Comparison of ENCODE assay signal across 8 cellular contexts in genomic region chr6:34145161-34146020, GRCh38. TPM values are rescaled to one million over a fixed set of nuclear protein-coding genes. Genes with fewer than 3 reads are reported as not detected.
DNase-seq lines count a peak whose midpoint lies in the region; ATAC-seq and TF ChIP-seq lines count a peak whose summit lies in the region.

No MANE protein-coding gene starts in this region.

- H3K36me3 ChIP-seq in BLaER1 treated with 17β-estradiol and CSF1 and Interleukin-3, amounts not matched to agents 10 nM and 100 nM: no peaks in the 10 kb centered on the region
- H3K36me3 ChIP-seq in IMR-90 (ENCODE audit: control insufficient read depth, insufficient read depth, low read length) (no peaks in the 10 kb centered on the region), esophagus squamous epithelium (no peaks in the 10 kb centered on the region), neural progenitor cell (no peaks in the 10 kb centered on the region), Karpas-422 (ENCODE audit: insufficient read depth, low read length) (no peaks in the 10 kb centered on the region)

- intact Hi-C loops in IMR-90 (cut with micrococcal nuclease) (no loop called here), esophagus squamous epithelium (cut with DNase I) (loop anchor here (10.0 kb wide), 1 partner anchor 91 kb away; no protein-coding TSS in a partner anchor)

- no peak overlapping the region for H3K4ac ChIP-seq in IMR-90 (ENCODE audit: low read depth, low read length)

- H3K9me3 ChIP-seq in BLaER1 treated with 17β-estradiol and CSF1 and Interleukin-3, amounts not matched to agents 10 nM and 100 nM (replicated peaks in 1 of 11): no peaks in the 10 kb centered on the region
- no peaks in the 10 kb centered on the region for H3K9me3 ChIP-seq in IMR-90 (ENCODE audit: control insufficient read depth, insufficient read depth, low read length)
- no peaks in the 10 kb centered on the region for H3K9me3 ChIP-seq in esophagus squamous epithelium
- no peaks in the 10 kb centered on the region for H3K9me3 ChIP-seq in neural progenitor cell (ENCODE audit: low read depth)
- H3K9me3 ChIP-seq in Karpas-422 (ENCODE audit: low read length): no peaks in the 10 kb centered on the region

- no peaks in the 10 kb centered on the region for H3K9me1 ChIP-seq in IMR-90 (ENCODE audit: insufficient read depth, low read length)

- H3K9ac ChIP-seq in BLaER1 treated with 17β-estradiol and CSF1 and Interleukin-3, amounts not matched to agents 10 nM and 100 nM: peak overlapping the region in 9 of 11 experiments; percentile 10 to 54 (median 42); a peak in 12 of 22 replicates
- H3K9ac ChIP-seq in IMR-90 (ENCODE audit: low read depth, low read length): no peak overlapping the region
- H3K9ac ChIP-seq in neural progenitor cell: no peak overlapping the region
- H3K9ac ChIP-seq in Karpas-422 (ENCODE audit: low read length): no peak overlapping the region

- no peak overlapping the region for H3K14ac ChIP-seq in IMR-90 (replicated peaks; ENCODE audit: low read depth, low read length)

- no peak overlapping the region for H2BK20ac ChIP-seq in IMR-90 (ENCODE audit: low read depth, low read length)

- H2AFZ ChIP-seq in IMR-90 (replicated peaks; ENCODE audit: low read length, poor library complexity): peak overlapping the region; percentile 74
- H2AFZ ChIP-seq in neural progenitor cell (replicated peaks): peak overlapping the region; percentile 88
- H2AFZ ChIP-seq in Karpas-422 (ENCODE audit: low read length): no peak overlapping the region

- H3K4me2 ChIP-seq in BLaER1 treated with 17β-estradiol and CSF1 and Interleukin-3, amounts not matched to agents 10 nM and 100 nM: peak overlapping the region; percentile 80 to 97 (median 94)
- peak overlapping the region; percentile 55 for H3K4me2 ChIP-seq in IMR-90 (ENCODE audit: low read depth, low read length)
- peak overlapping the region; percentile 95 for H3K4me2 ChIP-seq in neural progenitor cell
- no peak overlapping the region for H3K4me2 ChIP-seq in Karpas-422 (ENCODE audit: low read depth, low read length, poor library complexity, severe bottlenecking)

- peaks cover 52% of the 10 kb centered on the region for H3K27me3 Mint-ChIP-seq in neural progenitor cell (ENCODE audit: insufficient read depth, low read depth)

- WGBS in IMR-90 (ENCODE audit: extremely low coverage in 2 of 2, insufficient read length in 1 of 2), 2 experiments: 1% methylated on average over 43 of the region's 100 CpGs; no CpG with 5 or more reads in 1 of the 2 experiments
- 0 to 2% methylated on average over 29 to 36 of the region's 100 CpGs for WGBS in esophagus squamous epithelium, 2 donors

- H4K91ac ChIP-seq in IMR-90 (ENCODE audit: insufficient read depth, low read depth, low read length): no peak overlapping the region

- TF ChIP-seq RAD21 in IMR-90 (IDR thresholded peaks at IDR 0.05; ENCODE audit: low read length): no peak

- H3K23ac ChIP-seq in IMR-90 (ENCODE audit: low read depth, low read length): no peak overlapping the region

- H4K8ac ChIP-seq in IMR-90 (ENCODE audit: low read depth in 2 of 2, low read length in 2 of 2): no peak overlapping the region

- CTCF ChIA-PET in IMR-90 (lab: Yijun Ruan, JAX): interaction anchor here (1.1 kb wide), 1 partner anchor 90 kb away, joined by 3 read pairs; no protein-coding TSS in a partner anchor

- H2BK120ac ChIP-seq in IMR-90 (ENCODE audit: low read depth, low read length): no peak overlapping the region

- peaks cover 37% of the 10 kb centered on the region for H3K4me1 Mint-ChIP-seq in neural progenitor cell

- H3K79me2 ChIP-seq in neural progenitor cell (ENCODE audit: low read depth) (no peaks in the 10 kb centered on the region), Karpas-422 (ENCODE audit: low read length) (no peaks in the 10 kb centered on the region)

- TF ChIP-seq CTCF in IMR-90 (conservative IDR thresholded peaks at IDR 0.05; ENCODE audit: low read depth, low read length): no peak
- TF ChIP-seq CTCF in esophagus squamous epithelium (IDR thresholded peaks at IDR 0.05): peak in 1 of 6 experiments; percentile 6
- peak; percentile 12 for TF ChIP-seq CTCF in neural progenitor cell (IDR thresholded peaks at IDR 0.05)

- no peaks in the 10 kb centered on the region for H3K9me2 ChIP-seq in Karpas-422 (replicated peaks; ENCODE audit: insufficient read depth, low read length)

- peaks cover 42% of the 10 kb centered on the region for H3F3A ChIP-seq in neural progenitor cell (ENCODE audit: low read depth)

- H2BK5ac ChIP-seq in IMR-90 (ENCODE audit: low read depth, low read length, poor library complexity, severe bottlenecking): no peak overlapping the region

- H4K5ac ChIP-seq in IMR-90 (ENCODE audit: low read depth, low read length): no peak overlapping the region

- no peaks in the 10 kb centered on the region for H3K9me3 Mint-ChIP-seq in neural progenitor cell

- peak overlapping the region; percentile 81 for H3K4me3 Mint-ChIP-seq in neural progenitor cell

- H3K4me3 ChIP-seq in BLaER1 treated with 17β-estradiol and CSF1 and Interleukin-3, amounts not matched to agents 10 nM and 100 nM: peak overlapping the region; percentile 34 to 66 (median 55)
- H3K4me3 ChIP-seq in IMR-90 (ENCODE audit: insufficient read depth, low read depth, low read length) (peak overlapping the region; percentile 22), esophagus squamous epithelium (peak overlapping the region; percentile 21 to 65 (median 38)), neural progenitor cell (peak overlapping the region; percentile 86), Karpas-422 (ENCODE audit: low read length) (no peak overlapping the region)

- no peak overlapping the region for H3K18ac ChIP-seq in IMR-90 (ENCODE audit: low read depth, low read length)

- TF ChIP-seq POLR2A in IMR-90 (IDR thresholded peaks at IDR 0.05; ENCODE audit: low read depth, low read length): no peak
- no peak for TF ChIP-seq POLR2A in esophagus squamous epithelium (IDR thresholded peaks at IDR 0.05)

- H2AK9ac ChIP-seq in IMR-90 (replicated peaks; ENCODE audit: low read depth, low read length, poor library complexity): peak overlapping the region; percentile 48

- no peaks in the 10 kb centered on the region for H3K36me3 Mint-ChIP-seq in neural progenitor cell

- H3K79me1 ChIP-seq in IMR-90 (ENCODE audit: low read depth in 1 of 2, low read length in 2 of 2): no peaks in the 10 kb centered on the region

- H2BK15ac ChIP-seq in IMR-90 (ENCODE audit: low read depth, low read length): no peak overlapping the region

- ATAC-seq in IMR-90 (ENCODE audit: low read depth): peak; percentile 85
- ATAC-seq in GM21825 (IDR thresholded peaks at IDR 0.05; ENCODE audit: unreplicated experiment): no peak

- no peak overlapping the region for H2AK5ac ChIP-seq in IMR-90 (ENCODE audit: low read depth, low read length)

- no peak overlapping the region for H3K56ac ChIP-seq in IMR-90 (ENCODE audit: extremely low read depth, insufficient read depth, low read length)

- in situ Hi-C loops in IMR-90 (cut with MboI; ENCODE audit: low sequenced_read_pairs): no loop called here

- dilution Hi-C loops in IMR-90 (cut with HindIII; ENCODE audit: low sequenced_read_pairs, unreplicated experiment): no loop called here

- H3K27me3 ChIP-seq in BLaER1 treated with 17β-estradiol and CSF1 and Interleukin-3, amounts not matched to agents 10 nM and 100 nM: peaks cover 43 to 66% (median 50%) of the 10 kb centered on the region in 11 experiments
- H3K27me3 ChIP-seq in IMR-90 (ENCODE audit: control insufficient read depth, insufficient read depth, low read length): peaks cover 88% of the 10 kb centered on the region
- H3K27me3 ChIP-seq in esophagus squamous epithelium: peaks cover 21 to 96% (median 30%) of the 10 kb centered on the region in 4 donors
- peaks cover 91% of the 10 kb centered on the region for H3K27me3 ChIP-seq in neural progenitor cell
- H3K27me3 ChIP-seq in Karpas-422 (ENCODE audit: low read length): no peaks in the 10 kb centered on the region

- peaks cover 0 to 71% (median 33%) of the 10 kb centered on the region in 11 experiments; a peak in 20 of 22 replicates for H4K20me1 ChIP-seq in BLaER1 treated with 17β-estradiol and CSF1 and Interleukin-3, amounts not matched to agents 10 nM and 100 nM
- H4K20me1 ChIP-seq in IMR-90 (ENCODE audit: insufficient read depth, low read length): no peaks in the 10 kb centered on the region; the same call in 1 of the 2 replicates
- peaks cover 20% of the 10 kb centered on the region for H4K20me1 ChIP-seq in neural progenitor cell (ENCODE audit: low read depth)
- no peaks in the 10 kb centered on the region for H4K20me1 ChIP-seq in Karpas-422 (ENCODE audit: insufficient read depth, low read depth, low read length)

- H3K27ac ChIP-seq in BLaER1 treated with 17β-estradiol and CSF1 and Interleukin-3, amounts not matched to agents 10 nM and 100 nM: no peak overlapping the region
- no peak overlapping the region for H3K27ac ChIP-seq in IMR-90 (ENCODE audit: insufficient read depth, low read length)
- H3K27ac ChIP-seq in esophagus squamous epithelium: no peak overlapping the region
- no peak overlapping the region for H3K27ac ChIP-seq in neural progenitor cell
- H3K27ac ChIP-seq in Karpas-422 (ENCODE audit: low read length): no peak overlapping the region

- H3K27ac Mint-ChIP-seq in neural progenitor cell: no peak overlapping the region

- DNase-seq in IMR-90 (peak; percentile 46), esophagus squamous epithelium (lab: John Stamatoyannopoulos, UW) (no peak), neural progenitor cell (ENCODE audit: low spot score) (peak; percentile 78), cortex of kidney (lab: John Stamatoyannopoulos, UW) (no peak), Karpas-422 (no peak)
- DNase-seq in activated CD8-positive, alpha-beta memory T cell treated with anti-CD3 and anti-CD28 coated beads, Interleukin-2, amount 50 U/mL, for 4 hours: peak; percentile 66

- no TSS peak for BruUV-seq in IMR-90 (replicated peaks; lab: Mats Ljungman, UMichigan)

- peaks cover 44 to 96% (median 84%) of the 10 kb centered on the region in 10 experiments for H3K4me1 ChIP-seq in BLaER1 treated with 17β-estradiol and CSF1 and Interleukin-3, amounts not matched to agents 10 nM and 100 nM
- peaks cover 6% of the 10 kb centered on the region; the same call in 1 of the 2 replicates for H3K4me1 ChIP-seq in IMR-90 (ENCODE audit: control insufficient read depth, insufficient read depth, low read length)
- H3K4me1 ChIP-seq in esophagus squamous epithelium: peaks cover 21 to 40% (median 28%) of the 10 kb centered on the region in 3 donors
- H3K4me1 ChIP-seq in neural progenitor cell: peaks cover 40% of the 10 kb centered on the region
- no peaks in the 10 kb centered on the region; the same call in 1 of the 2 replicates for H3K4me1 ChIP-seq in Karpas-422 (ENCODE audit: low read length)

- POLR2A ChIA-PET in IMR-90 (lab: Charles Lee; ENCODE audit: unreplicated experiment): interaction anchor here (0.6 kb wide), 1 partner anchor 51 kb away, joined by 3 read pairs; no protein-coding TSS in a partner anchor

TF ChIP-seq in IMR-90, 13 proteins besides CTCF, POLR2A, EP300 and RAD21 (continues in another document):
- no peak for TF ChIP-seq CHD1 (IDR thresholded peaks at IDR 0.05; ENCODE audit: low read depth, low read length)

RNA-seq across cellular contexts. Expression of gene GRM4, which starts 0.5 kb away (rescaled TPM):
- not detected in 2 replicates for total RNA-seq in IMR-90 (2012; rRNA removed)
- 0.02 and 0.03 TPM in 2 replicates for polyA plus RNA-seq in IMR-90 (2012; rRNA removed)
- polyA plus RNA-seq in IMR-90 (2012; cell fraction: cytosol; rRNA removed): 0.01 and 0.10 TPM in 2 replicates
- polyA plus RNA-seq in IMR-90 (2012; cell fraction: nucleus; rRNA removed; ENCODE audit: low replicate concordance): 0.06 and 0.17 TPM in 2 replicates
- not detected for total RNA-seq in esophagus squamous epithelium
- 1.2 and 1.8 TPM in 2 replicates for total RNA-seq in neural progenitor cell (ENCODE audit: low replicate concordance)
- not detected in 2 replicates for total RNA-seq in Karpas-422 (2014; rRNA removed; shearing (Covaris generic); ENCODE audit: low replicate concordance)

Comparison
In these comparisons a context has a peak if more than half of its experiments do, and no peak if none do; other contexts are left out.
1. H3K9ac ChIP-seq: peak in BLaER1 treated with 17β-estradiol and CSF1 and Interleukin-3, amounts not matched to agents 10 nM and 100 nM (9 of 11); none in IMR-90 (single experiment), neural progenitor cell (single experiment) and Karpas-422 (single experiment).
2. DNase-seq: peak in IMR-90 (single experiment), activated CD8-positive, alpha-beta memory T cell treated with anti-CD3 and anti-CD28 coated beads, Interleukin-2, amount 50 U/mL, for 4 hours (single experiment) and neural progenitor cell (single experiment); none in esophagus squamous epithelium (single experiment), cortex of kidney (single experiment) and Karpas-422 (single experiment).